Comparison of ENCODE assay signal across 1 cellular context in the genomic region with DNA sequence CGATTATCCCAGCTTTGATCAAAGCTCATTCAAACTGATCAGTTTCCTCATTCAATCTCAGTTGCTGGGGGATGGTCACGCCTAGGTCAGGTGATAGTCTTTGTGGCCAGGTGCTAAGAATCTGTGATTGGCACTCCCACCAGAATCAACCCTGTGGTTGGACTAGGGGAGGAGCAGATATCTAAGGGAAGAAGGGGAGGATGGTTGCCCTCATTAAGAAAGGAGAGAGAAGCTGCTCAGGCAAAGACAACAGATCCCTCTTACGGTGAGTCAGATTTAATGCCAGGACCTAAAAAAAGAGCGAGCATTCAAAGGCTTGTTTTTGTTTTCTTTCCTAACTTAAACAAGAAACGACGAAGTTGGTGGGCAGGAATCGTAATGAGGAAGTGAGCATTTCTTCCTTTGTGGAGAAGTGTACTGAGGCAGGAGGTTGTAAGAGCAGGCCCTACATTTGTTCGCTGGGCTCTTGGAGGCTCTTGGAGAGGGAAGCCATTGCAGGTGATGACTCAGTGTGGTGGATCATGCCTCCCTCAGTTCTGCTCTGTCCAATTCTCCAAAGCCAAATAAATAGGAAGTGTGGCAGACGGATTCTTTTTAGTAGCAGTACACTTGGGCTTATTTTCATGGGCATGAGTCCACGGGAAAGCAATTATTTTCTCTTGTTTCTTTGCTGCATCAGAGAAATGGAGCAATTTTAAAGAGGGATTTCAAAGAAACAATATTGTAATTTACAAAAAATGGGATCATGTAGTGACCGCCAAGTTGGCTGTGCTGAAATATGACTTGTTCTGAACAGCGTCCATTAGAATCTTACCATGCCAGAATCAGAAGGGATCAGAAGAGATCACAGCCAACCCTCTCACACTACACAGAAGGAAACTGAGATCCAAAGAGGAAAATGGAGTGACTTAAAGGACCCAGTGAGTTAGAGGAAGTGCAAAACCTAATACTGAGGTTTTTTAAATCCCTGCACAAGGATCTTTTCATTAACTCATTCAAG.
TF ChIP-seq lines count a peak whose summit lies in the region.

No MANE protein-coding gene starts in this region.

TF ChIP-seq in GM23338, 12 proteins besides CTCF, POLR2A, EP300 and RAD21 (continued from another document):
- TF ChIP-seq, protein P1, sequence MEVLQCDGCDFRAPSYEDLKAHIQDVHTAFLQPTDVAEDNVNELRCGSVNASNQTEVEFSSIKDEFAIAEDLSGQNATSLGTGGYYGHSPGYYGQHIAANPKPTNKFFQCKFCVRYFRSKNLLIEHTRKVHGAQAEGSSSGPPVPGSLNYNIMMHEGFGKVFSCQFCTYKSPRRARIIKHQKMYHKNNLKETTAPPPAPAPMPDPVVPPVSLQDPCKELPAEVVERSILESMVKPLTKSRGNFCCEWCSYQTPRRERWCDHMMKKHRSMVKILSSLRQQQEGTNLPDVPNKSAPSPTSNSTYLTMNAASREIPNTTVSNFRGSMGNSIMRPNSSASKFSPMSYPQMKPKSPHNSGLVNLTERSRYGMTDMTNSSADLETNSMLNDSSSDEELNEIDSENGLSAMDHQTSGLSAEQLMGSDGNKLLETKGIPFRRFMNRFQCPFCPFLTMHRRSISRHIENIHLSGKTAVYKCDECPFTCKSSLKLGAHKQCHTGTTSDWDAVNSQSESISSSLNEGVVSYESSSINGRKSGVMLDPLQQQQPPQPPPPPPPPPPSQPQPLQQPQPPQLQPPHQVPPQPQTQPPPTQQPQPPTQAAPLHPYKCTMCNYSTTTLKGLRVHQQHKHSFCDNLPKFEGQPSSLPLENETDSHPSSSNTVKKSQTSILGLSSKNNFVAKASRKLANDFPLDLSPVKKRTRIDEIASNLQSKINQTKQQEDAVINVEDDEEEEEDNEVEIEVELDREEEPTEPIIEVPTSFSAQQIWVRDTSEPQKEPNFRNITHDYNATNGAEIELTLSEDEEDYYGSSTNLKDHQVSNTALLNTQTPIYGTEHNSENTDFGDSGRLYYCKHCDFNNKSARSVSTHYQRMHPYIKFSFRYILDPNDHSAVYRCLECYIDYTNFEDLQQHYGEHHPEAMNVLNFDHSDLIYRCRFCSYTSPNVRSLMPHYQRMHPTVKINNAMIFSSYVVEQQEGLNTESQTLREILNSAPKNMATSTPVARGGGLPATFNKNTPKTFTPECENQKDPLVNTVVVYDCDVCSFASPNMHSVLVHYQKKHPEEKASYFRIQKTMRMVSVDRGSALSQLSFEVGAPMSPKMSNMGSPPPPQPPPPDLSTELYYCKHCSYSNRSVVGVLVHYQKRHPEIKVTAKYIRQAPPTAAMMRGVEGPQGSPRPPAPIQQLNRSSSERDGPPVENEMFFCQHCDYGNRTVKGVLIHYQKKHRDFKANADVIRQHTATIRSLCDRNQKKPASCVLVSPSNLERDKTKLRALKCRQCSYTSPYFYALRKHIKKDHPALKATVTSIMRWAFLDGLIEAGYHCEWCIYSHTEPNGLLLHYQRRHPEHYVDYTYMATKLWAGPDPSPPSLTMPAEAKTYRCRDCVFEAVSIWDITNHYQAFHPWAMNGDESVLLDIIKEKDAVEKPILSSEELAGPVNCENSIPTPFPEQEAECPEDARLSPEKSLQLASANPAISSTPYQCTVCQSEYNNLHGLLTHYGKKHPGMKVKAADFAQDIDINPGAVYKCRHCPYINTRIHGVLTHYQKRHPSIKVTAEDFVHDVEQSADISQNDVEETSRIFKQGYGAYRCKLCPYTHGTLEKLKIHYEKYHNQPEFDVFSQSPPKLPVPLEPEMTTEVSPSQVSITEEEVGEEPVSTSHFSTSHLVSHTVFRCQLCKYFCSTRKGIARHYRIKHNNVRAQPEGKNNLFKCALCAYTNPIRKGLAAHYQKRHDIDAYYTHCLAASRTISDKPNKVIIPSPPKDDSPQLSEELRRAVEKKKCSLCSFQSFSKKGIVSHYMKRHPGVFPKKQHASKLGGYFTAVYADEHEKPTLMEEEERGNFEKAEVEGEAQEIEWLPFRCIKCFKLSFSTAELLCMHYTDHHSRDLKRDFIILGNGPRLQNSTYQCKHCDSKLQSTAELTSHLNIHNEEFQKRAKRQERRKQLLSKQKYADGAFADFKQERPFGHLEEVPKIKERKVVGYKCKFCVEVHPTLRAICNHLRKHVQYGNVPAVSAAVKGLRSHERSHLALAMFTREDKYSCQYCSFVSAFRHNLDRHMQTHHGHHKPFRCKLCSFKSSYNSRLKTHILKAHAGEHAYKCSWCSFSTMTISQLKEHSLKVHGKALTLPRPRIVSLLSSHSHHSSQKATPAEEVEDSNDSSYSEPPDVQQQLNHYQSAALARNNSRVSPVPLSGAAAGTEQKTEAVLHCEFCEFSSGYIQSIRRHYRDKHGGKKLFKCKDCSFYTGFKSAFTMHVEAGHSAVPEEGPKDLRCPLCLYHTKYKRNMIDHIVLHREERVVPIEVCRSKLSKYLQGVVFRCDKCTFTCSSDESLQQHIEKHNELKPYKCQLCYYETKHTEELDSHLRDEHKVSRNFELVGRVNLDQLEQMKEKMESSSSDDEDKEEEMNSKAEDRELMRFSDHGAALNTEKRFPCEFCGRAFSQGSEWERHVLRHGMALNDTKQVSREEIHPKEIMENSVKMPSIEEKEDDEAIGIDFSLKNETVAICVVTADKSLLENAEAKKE (CRISPR knock-in tag; IDR thresholded peaks at IDR 0.05), result no peak
- TF ChIP-seq POLR2AphosphoS5 (IDR thresholded peaks at IDR 0.05; ENCODE audit: low read depth) (no peak), STAT1 (IDR thresholded peaks at IDR 0.05; ENCODE audit: unreplicated experiment) (no peak), EZH2phosphoT487 (IDR thresholded peaks at IDR 0.05; ENCODE audit: unreplicated experiment) (no peak), ZNF331 (CRISPR knock-in tag; IDR thresholded peaks at IDR 0.05; ENCODE audit: low read depth) (no peak)
- TF ChIP-seq, protein P2, sequence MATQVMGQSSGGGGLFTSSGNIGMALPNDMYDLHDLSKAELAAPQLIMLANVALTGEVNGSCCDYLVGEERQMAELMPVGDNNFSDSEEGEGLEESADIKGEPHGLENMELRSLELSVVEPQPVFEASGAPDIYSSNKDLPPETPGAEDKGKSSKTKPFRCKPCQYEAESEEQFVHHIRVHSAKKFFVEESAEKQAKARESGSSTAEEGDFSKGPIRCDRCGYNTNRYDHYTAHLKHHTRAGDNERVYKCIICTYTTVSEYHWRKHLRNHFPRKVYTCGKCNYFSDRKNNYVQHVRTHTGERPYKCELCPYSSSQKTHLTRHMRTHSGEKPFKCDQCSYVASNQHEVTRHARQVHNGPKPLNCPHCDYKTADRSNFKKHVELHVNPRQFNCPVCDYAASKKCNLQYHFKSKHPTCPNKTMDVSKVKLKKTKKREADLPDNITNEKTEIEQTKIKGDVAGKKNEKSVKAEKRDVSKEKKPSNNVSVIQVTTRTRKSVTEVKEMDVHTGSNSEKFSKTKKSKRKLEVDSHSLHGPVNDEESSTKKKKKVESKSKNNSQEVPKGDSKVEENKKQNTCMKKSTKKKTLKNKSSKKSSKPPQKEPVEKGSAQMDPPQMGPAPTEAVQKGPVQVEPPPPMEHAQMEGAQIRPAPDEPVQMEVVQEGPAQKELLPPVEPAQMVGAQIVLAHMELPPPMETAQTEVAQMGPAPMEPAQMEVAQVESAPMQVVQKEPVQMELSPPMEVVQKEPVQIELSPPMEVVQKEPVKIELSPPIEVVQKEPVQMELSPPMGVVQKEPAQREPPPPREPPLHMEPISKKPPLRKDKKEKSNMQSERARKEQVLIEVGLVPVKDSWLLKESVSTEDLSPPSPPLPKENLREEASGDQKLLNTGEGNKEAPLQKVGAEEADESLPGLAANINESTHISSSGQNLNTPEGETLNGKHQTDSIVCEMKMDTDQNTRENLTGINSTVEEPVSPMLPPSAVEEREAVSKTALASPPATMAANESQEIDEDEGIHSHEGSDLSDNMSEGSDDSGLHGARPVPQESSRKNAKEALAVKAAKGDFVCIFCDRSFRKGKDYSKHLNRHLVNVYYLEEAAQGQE (IDR thresholded peaks at IDR 0.05; ENCODE audit: unreplicated experiment), result no peak
